20 cellular contexts compared by ENCODE assay signal in genomic region chr16:84369105-84369504, GRCh38. TPM values are rescaled to one million over a fixed set of nuclear protein-coding genes. Genes with fewer than 3 reads are reported as not detected.
DNase-seq lines count a peak whose midpoint lies in the region; ATAC-seq, FAIRE-seq and TF ChIP-seq lines count a peak whose summit lies in the region.
"Had no signal": no experiment of that assay in that cellular context is flagged by ENCODE, and none has a peak within 500 bp of the region (broad histone marks: within the 10 kb centered on the region; RNA-seq: fewer than 3 reads in every experiment).

No MANE protein-coding gene starts in this region.

- H3K36me3 ChIP-seq in Peyer's patch (no peaks in the 10 kb centered on the region), iPS-15b (ENCODE audit: control insufficient read depth, insufficient read depth, low read length) (no peaks in the 10 kb centered on the region), neural progenitor cell (no peaks in the 10 kb centered on the region)
- H3K36me3 ChIP-seq: BLaER1 treated with 17β-estradiol and CSF1 and Interleukin-3, amounts not matched to agents 10 nM and 100 nM; ovary; spleen; thoracic aorta had no signal

- H3K9ac ChIP-seq in iPS-15b (ENCODE audit: low read depth, low read length) (no peak overlapping the region), neural progenitor cell (no peak overlapping the region)
- H3K9ac ChIP-seq: BLaER1 treated with 17β-estradiol and CSF1 and Interleukin-3, amounts not matched to agents 10 nM and 100 nM had no signal

- peaks cover 7% of the 10 kb centered on the region; the same call in 2 of the 3 replicates for H3K4me1 ChIP-seq in A549
- H3K4me1 ChIP-seq in Peyer's patch = peaks cover 0 to 13% (median 0%) of the 10 kb centered on the region in 4 donors
- H3K4me1 ChIP-seq in iPS-15b (ENCODE audit: control insufficient read depth, insufficient read depth, low read length) = peaks cover 7% of the 10 kb centered on the region
- H3K4me1 ChIP-seq in neural progenitor cell = peaks cover 15% of the 10 kb centered on the region

- TF ChIP-seq POLR2A in A549 (IDR thresholded peaks at IDR 0.05; ENCODE audit: low read length) (no peak), Peyer's patch (IDR thresholded peaks at IDR 0.05) (no peak)

- no peaks in the 10 kb centered on the region for H3K79me2 ChIP-seq in neural progenitor cell (ENCODE audit: low read depth)

- no peak overlapping the region for H2AFZ ChIP-seq in neural progenitor cell (replicated peaks)

- H3K9me3 Mint-ChIP-seq in neural progenitor cell = no peaks in the 10 kb centered on the region
- H3K9me3 Mint-ChIP-seq: activated naive CD4-positive, alpha-beta T cell treated with anti-CD3 and anti-CD28 coated beads for 36 hours had no signal

- H3K27ac ChIP-seq in A549 (no peak overlapping the region), Peyer's patch (peak overlapping the region in 3 of 4 donors; percentile 48 to 87 (median 84)), neural progenitor cell (no peak overlapping the region)
- H3K27ac ChIP-seq: BLaER1 treated with 17β-estradiol and CSF1 and Interleukin-3, amounts not matched to agents 10 nM and 100 nM; ovary; thoracic aorta had no signal

- no peak for FAIRE-seq in A549 (lab: Jason Lieb, UNC)
- FAIRE-seq: H54 had no signal

- peak overlapping the region; percentile 84 for H3K4me3 Mint-ChIP-seq in neural progenitor cell

- no peak for TF ChIP-seq CTCF in A549 (IDR thresholded peaks at IDR 0.05)
- TF ChIP-seq CTCF in Peyer's patch (IDR thresholded peaks at IDR 0.05) = no peak
- no peak for TF ChIP-seq CTCF in neural progenitor cell (IDR thresholded peaks at IDR 0.05)

- H3K4me1 Mint-ChIP-seq in neural progenitor cell = peaks cover 13% of the 10 kb centered on the region

- H3F3A ChIP-seq in neural progenitor cell (ENCODE audit: low read depth) = peaks cover 20% of the 10 kb centered on the region

- H3K4me2 ChIP-seq in A549 = peak overlapping the region; percentile 97; the same call in 2 of the 3 replicates
- peak overlapping the region; percentile 91 for H3K4me2 ChIP-seq in neural progenitor cell

- intact Hi-C loops in Right ventricle myocardium inferior (cut with DNase I) = no loop called here

- H3K9me3 ChIP-seq in A549 (no peaks in the 10 kb centered on the region), Peyer's patch (no peaks in the 10 kb centered on the region), iPS-15b (ENCODE audit: control insufficient read depth, insufficient read depth, low read length) (no peaks in the 10 kb centered on the region), neural progenitor cell (ENCODE audit: low read depth) (no peaks in the 10 kb centered on the region)
- H3K9me3 ChIP-seq: BLaER1 treated with 17β-estradiol and CSF1 and Interleukin-3, amounts not matched to agents 10 nM and 100 nM; ovary; spleen; thoracic aorta had no signal

- no peak for DNase-seq in A549 (ENCODE audit: low read depth in 1 of 2, low spot score in 1 of 2)
- DNase-seq in Peyer's patch = no peak
- peak; percentile 45 for DNase-seq in neural progenitor cell (ENCODE audit: low spot score)
- DNase-seq in Right ventricle myocardium inferior (ENCODE audit: missing footprints) = no peak
- no peak for DNase-seq in mucosa of gallbladder (ENCODE audit: low spot score)
- DNase-seq: activated naive CD4-positive, alpha-beta T cell treated with anti-CD3 and anti-CD28 coated beads for 36 hours; cortex of kidney; Karpas-422; midbrain; NCI-H2227 treated with DMSO at 0.1 percent for 48 hours; ovary; SW 1271 had no signal

- WGBS in A549 (ENCODE audit: missing lambda C conversion rate) = 70% methylated on average over 7 of the region's 7 CpGs

- no peak for ATAC-seq in A549
- ATAC-seq in GM18517 (IDR thresholded peaks at IDR 0.05; ENCODE audit: unreplicated experiment) = no peak
- ATAC-seq in Right ventricle myocardium inferior = no peak
- ATAC-seq in HG03175 (IDR thresholded peaks at IDR 0.05; ENCODE audit: unreplicated experiment) = no peak

- H3K4me3 ChIP-seq in A549 = no peak overlapping the region
- peak overlapping the region in 3 of 4 donors; percentile 38 to 63 (median 62) for H3K4me3 ChIP-seq in Peyer's patch
- peak overlapping the region; percentile 73 for H3K4me3 ChIP-seq in iPS-15b (ENCODE audit: low read depth, low read length)
- H3K4me3 ChIP-seq in neural progenitor cell = peak overlapping the region; percentile 63
- H3K4me3 ChIP-seq: BLaER1 treated with 17β-estradiol and CSF1 and Interleukin-3, amounts not matched to agents 10 nM and 100 nM; thoracic aorta had no signal

- H4K20me1 ChIP-seq in neural progenitor cell (ENCODE audit: low read depth) = no peaks in the 10 kb centered on the region
- H4K20me1 ChIP-seq: BLaER1 treated with 17β-estradiol and CSF1 and Interleukin-3, amounts not matched to agents 10 nM and 100 nM had no signal

- peaks cover 47% of the 10 kb centered on the region for H3K27me3 Mint-ChIP-seq in neural progenitor cell (ENCODE audit: insufficient read depth, low read depth)

- no peak overlapping the region for H3K27ac Mint-ChIP-seq in neural progenitor cell
- H3K27ac Mint-ChIP-seq: activated naive CD4-positive, alpha-beta T cell treated with anti-CD3 and anti-CD28 coated beads for 36 hours had no signal

- no peak for TF ChIP-seq RAD21 in A549 (conservative IDR thresholded peaks at IDR 0.05 in 1 of 2, IDR thresholded peaks at IDR 0.05 in 1 of 2)

- H3K36me3 Mint-ChIP-seq in neural progenitor cell = no peaks in the 10 kb centered on the region

- no peak for TF ChIP-seq EP300 in A549 (IDR thresholded peaks at IDR 0.05)

- POLR2A ChIA-PET in A549 (lab: Yijun Ruan, JAX) = no interaction called here

- H3K27me3 ChIP-seq in Peyer's patch = peaks cover 3 to 4% of the 10 kb centered on the region in 2 donors
- peaks cover 19% of the 10 kb centered on the region for H3K27me3 ChIP-seq in iPS-15b (ENCODE audit: control insufficient read depth, insufficient read depth, low read length)
- H3K27me3 ChIP-seq in neural progenitor cell = peaks cover 61% of the 10 kb centered on the region
- H3K27me3 ChIP-seq: ovary had no signal

- CTCF ChIA-PET in A549 (lab: Yijun Ruan, JAX) = interaction anchor here (0.9 to 1.8 kb wide), 2 partner anchors 14 to 61 kb away, joined by 3 to 4 read pairs; no protein-coding TSS in a partner anchor

TF ChIP-seq in A549, 52 proteins besides CTCF, POLR2A, EP300 and RAD21:
- no peak for TF ChIP-seq RARB (CRISPR knock-in tag; IDR thresholded peaks at IDR 0.05)
- TF ChIP-seq FOSB (CRISPR knock-in tag; IDR thresholded peaks at IDR 0.05) = no peak
- TF ChIP-seq RCOR1 (IDR thresholded peaks at IDR 0.05; ENCODE audit: low read depth, low read length) = no peak
- TF ChIP-seq HES2 (IDR thresholded peaks at IDR 0.05) = no peak
- TF ChIP-seq E2F6 (IDR thresholded peaks at IDR 0.05; ENCODE audit: borderline replicate concordance, low read depth) = no peak
- no peak for TF ChIP-seq CBX2 (IDR thresholded peaks at IDR 0.05; ENCODE audit: borderline replicate concordance, low read depth)
- TF ChIP-seq GATA3 (IDR thresholded peaks at IDR 0.05; ENCODE audit: borderline replicate concordance) = no peak
- no peak for TF ChIP-seq KDM1A (IDR thresholded peaks at IDR 0.05; ENCODE audit: low read depth)
- TF ChIP-seq, protein P1, sequence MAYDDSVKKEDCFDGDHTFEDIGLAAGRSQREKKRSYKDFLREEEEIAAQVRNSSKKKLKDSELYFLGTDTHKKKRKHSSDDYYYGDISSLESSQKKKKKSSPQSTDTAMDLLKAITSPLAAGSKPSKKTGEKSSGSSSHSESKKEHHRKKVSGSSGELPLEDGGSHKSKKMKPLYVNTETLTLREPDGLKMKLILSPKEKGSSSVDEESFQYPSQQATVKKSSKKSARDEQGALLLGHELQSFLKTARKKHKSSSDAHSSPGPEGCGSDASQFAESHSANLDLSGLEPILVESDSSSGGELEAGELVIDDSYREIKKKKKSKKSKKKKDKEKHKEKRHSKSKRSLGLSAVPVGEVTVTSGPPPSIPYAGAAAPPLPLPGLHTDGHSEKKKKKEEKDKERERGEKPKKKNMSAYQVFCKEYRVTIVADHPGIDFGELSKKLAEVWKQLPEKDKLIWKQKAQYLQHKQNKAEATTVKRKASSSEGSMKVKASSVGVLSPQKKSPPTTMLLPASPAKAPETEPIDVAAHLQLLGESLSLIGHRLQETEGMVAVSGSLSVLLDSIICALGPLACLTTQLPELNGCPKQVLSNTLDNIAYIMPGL (CRISPR knock-in tag; IDR thresholded peaks at IDR 0.05; ENCODE audit: borderline replicate concordance) = no peak
- no peak for TF ChIP-seq NFE2L2 (conservative IDR thresholded peaks at IDR 0.05; ENCODE audit: low read length)
- no peak for TF ChIP-seq PBX3 (IDR thresholded peaks at IDR 0.05)

RNA-seq across cellular contexts. Expression of gene ATP2C2, which starts 0.8 kb away (rescaled TPM):
- polyA plus RNA-seq in A549 (2011; rRNA removed) (0.17 and 0.28 TPM in 2 replicates), A549 (2017; fragmentation: RNase III; extraction: RNeasy Plus Mini Kit Qiagen cat#74134 plus additional on column Dnase treatment) (0.14 to 0.37 TPM (median 0.29 TPM) in 3 replicates)
- polyA plus RNA-seq in A549 (2012; cell fraction: cytosol; rRNA removed) = 0.03 and 0.04 TPM in 2 replicates
- polyA plus RNA-seq in A549 (2012; cell fraction: nucleus; rRNA removed) = 0.29 and 0.36 TPM in 2 replicates
- polyA minus RNA-seq in A549 (2011; rRNA and poly(A)+ RNA removed) = 0.39 TPM in 1 of 2 replicates, not detected in the other
- total RNA-seq in Peyer's patch (100 to 1,000 TPM in 2 of 4 donors, 10 to 100 TPM in 2; 84.2 to 148 (median 115) TPM), neural progenitor cell (ENCODE audit: low replicate concordance) (0.71 TPM in 1 of 2 replicates, not detected in the other), Right ventricle myocardium inferior (not detected), mucosa of gallbladder (62.8 TPM)
- total RNA-seq: A172; activated naive CD4-positive, alpha-beta T cell treated with anti-CD3 and anti-CD28 coated beads for 36 hours had no signal

Comparison
In these comparisons a context has a peak if more than half of its experiments do, and no peak if none do; other contexts are left out.
1. H3K27ac ChIP-seq: peak in Peyer's patch (3 of 4); none in A549 (0 of 2) and neural progenitor cell (single experiment).
2. RNA of gene ATP2C2, which starts 0.8 kb away (total RNA-seq): 84.2 to 148 TPM in Peyer's patch and 62.8 TPM in mucosa of gallbladder (single experiment); 0.71 TPM in neural progenitor cell and not detected in Right ventricle myocardium inferior (single experiment); every median in the first group is over 10 times any median in the second.